Comparison of ENCODE assay signal across 1 cellular context in the genomic region with DNA sequence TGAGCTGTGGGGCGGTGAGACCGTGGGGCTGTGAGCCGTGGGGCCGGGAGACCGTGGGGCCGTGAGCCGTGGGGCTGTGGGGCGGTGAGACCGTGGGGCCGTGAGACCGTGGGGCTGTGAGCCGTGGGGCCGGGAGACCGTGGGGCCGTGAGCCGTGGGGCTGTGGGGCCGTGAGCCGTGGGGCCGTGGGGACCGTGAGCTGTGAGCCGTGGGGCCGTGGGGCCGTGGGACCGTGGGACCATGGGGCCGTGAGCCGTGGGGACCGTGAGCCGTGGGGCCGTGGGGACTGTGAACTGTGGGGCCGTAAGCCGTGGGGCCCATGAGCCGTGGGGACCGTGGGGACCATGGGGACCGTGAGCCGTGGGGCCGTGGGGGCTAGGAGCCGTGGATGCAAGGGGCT.
TF ChIP-seq lines count a peak whose summit lies in the region.

No MANE protein-coding gene starts in this region.

TF ChIP-seq in H1, 55 proteins besides CTCF, POLR2A, EP300 and RAD21:
- TF ChIP-seq EGR1 (IDR thresholded peaks at IDR 0.05; ENCODE audit: borderline replicate concordance, low read depth, low read length) = 0 out of 2 replicates have a peak, but pooled peaks have one; percentile 13
- TF ChIP-seq SIRT6 (IDR thresholded peaks at IDR 0.05; ENCODE audit: low read length) = no peak
